ENCODE assay signal across 21 cellular contexts in the genomic region with DNA sequence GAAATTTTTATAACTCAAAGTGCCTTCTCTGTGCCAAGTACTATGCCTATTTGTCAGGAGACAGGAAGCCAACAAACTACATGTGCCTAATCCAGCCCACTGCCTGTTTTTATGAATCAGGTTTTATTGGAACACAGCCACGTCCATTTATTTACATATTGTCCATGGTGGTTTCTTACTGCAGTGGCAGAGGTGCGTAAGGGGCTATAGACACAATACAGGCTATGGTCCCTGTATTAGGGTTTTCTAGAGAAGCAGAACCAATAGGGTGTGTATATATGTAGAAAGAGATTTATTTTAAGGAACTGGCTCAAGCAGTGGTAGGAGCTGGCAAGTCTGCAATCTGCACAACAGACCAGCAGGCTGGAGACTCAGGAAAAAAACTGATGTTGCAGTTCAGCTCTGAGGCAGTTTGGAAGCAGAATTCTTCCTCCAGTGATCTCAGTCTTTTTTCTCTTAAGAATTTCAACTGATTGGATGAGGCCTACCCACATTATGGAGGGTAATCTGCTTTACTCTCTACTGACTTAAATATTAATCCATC. TPM values are rescaled to one million over a fixed set of nuclear protein-coding genes. Genes with fewer than 3 reads are reported as not detected.
DNase-seq lines count a peak whose midpoint lies in the region; ATAC-seq and TF ChIP-seq lines count a peak whose summit lies in the region.
"Had no signal": no experiment of that assay in that cellular context is flagged by ENCODE, and none has a peak within 500 bp of the region (broad histone marks: within the 10 kb centered on the region; RNA-seq: fewer than 3 reads in every experiment).

No MANE protein-coding gene starts in this region.

- H3K9me2 ChIP-seq in PC-3 (replicated peaks; ENCODE audit: low read length): no peaks in the 10 kb centered on the region

- peaks cover 62% of the 10 kb centered on the region for H3K36me3 ChIP-seq in PC-3 (ENCODE audit: low read depth, low read length)

- intact Hi-C loops in PC-3 (cut with micrococcal nuclease) (no loop called here), head of caudate nucleus (cut with DNase I) (no loop called here)
- intact Hi-C loops in CD4-positive, alpha-beta T cell (cut with DNase I, micrococcal nuclease): no loop called here

- CTCF ChIA-PET in PC-3 (lab: Charles Lee): no interaction called here
- CTCF ChIA-PET in CD4-positive, alpha-beta T cell (lab: Charles Lee): no interaction called here

- no peaks in the 10 kb centered on the region for H4K20me1 ChIP-seq in PC-3 (ENCODE audit: low read length)

- no peaks in the 10 kb centered on the region for H3K27me3 Mint-ChIP-seq in CD4-positive, alpha-beta T cell
- H3K27me3 Mint-ChIP-seq: activated CD4-positive, alpha-beta memory T cell treated with anti-CD3 and anti-CD28 coated beads for 36 hours; natural killer cell treated with Interleukin-12 subunit alpha and Interleukin-12 subunit beta and Interleukin-15 and Interleukin-18, amount 100 ng/mL, for 72 hours had no signal

- H3K27ac Mint-ChIP-seq in CD4-positive, alpha-beta T cell: no peak overlapping the region
- H3K27ac Mint-ChIP-seq: activated CD4-positive, alpha-beta memory T cell treated with anti-CD3 and anti-CD28 coated beads for 36 hours had no signal

- no peaks in the 10 kb centered on the region for H3K4me1 Mint-ChIP-seq in CD4-positive, alpha-beta T cell (ENCODE audit: low read depth)

- H3K4me2 ChIP-seq in PC-3 (ENCODE audit: low read length): no peak overlapping the region

- ATAC-seq in PC-3 (peak; percentile 51; the same call in 1 of the 2 replicates), HG03354 (IDR thresholded peaks at IDR 0.05; ENCODE audit: poor library complexity, severe bottlenecking, unreplicated experiment) (no peak)
- ATAC-seq in CD4-positive, alpha-beta T cell (ENCODE audit: poor library complexity): no peak
- ATAC-seq: natural killer cell treated with Interleukin-12 subunit alpha and Interleukin-12 subunit beta and Interleukin-15 and Interleukin-18, amount 100 ng/mL, for 72 hours; stimulated activated naive CD8-positive, alpha-beta T cell treated with anti-CD3 and anti-CD28 coated beads, Interleukin-15, Interleukin-2, amounts not matched to agents 100 U/mL and 50 U/mL, for 24 hours had no signal

- no peaks in the 10 kb centered on the region for H3K79me2 ChIP-seq in PC-3 (ENCODE audit: low read length)

- no peak overlapping the region for H3K27ac ChIP-seq in PC-3 (ENCODE audit: low read length)
- no peak overlapping the region for H3K27ac ChIP-seq in CD4-positive, alpha-beta T cell (ENCODE audit: low read depth, low read length)
- H3K27ac ChIP-seq: WERI-Rb-1 had no signal

- no peak overlapping the region for H3K4me3 Mint-ChIP-seq in CD4-positive, alpha-beta T cell
- H3K4me3 Mint-ChIP-seq: activated CD4-positive, alpha-beta memory T cell treated with anti-CD3 and anti-CD28 coated beads for 36 hours; natural killer cell treated with Interleukin-12 subunit alpha and Interleukin-12 subunit beta and Interleukin-15 and Interleukin-18, amount 100 ng/mL, for 72 hours had no signal

- no peak overlapping the region for H3K9ac ChIP-seq in PC-3 (ENCODE audit: low read length)

- H2AFZ ChIP-seq in PC-3 (ENCODE audit: low read length): no peak overlapping the region

- POLR2A ChIA-PET in PC-3 (lab: Charles Lee; ENCODE audit: unreplicated experiment): no interaction called here
- POLR2A ChIA-PET in CD4-positive, alpha-beta T cell (lab: Charles Lee): no interaction called here

- H3F3A ChIP-seq in PC-3 (ENCODE audit: low read length, unreplicated experiment): no peaks in the 10 kb centered on the region

- peak; percentile 23 for DNase-seq in Ammon's horn (ENCODE audit: low spot score)
- DNase-seq in NCI-H1092 (lab: John Stamatoyannopoulos, UW): peak; percentile 100
- DNase-seq in PC-3: peak; percentile 42
- peak; percentile 50 for DNase-seq in fibroblast of mammary gland (ENCODE audit: low read depth)
- DNase-seq in midbrain (lab: John Stamatoyannopoulos, UW): no peak
- no peak for DNase-seq in head of caudate nucleus
- no peak for DNase-seq in CD4-positive, alpha-beta T cell
- DNase-seq: activated CD4-positive, alpha-beta memory T cell treated with anti-CD3 and anti-CD28 coated beads for 36 hours; activated naive CD4-positive, alpha-beta T cell; aorta; GDM1; NCI-H1930; NCI-H748 treated with DMSO at 0.1 percent for 48 hours; OCI-M1; stimulated activated CD4-positive, alpha-beta T cell treated with anti-CD3 and anti-CD28 coated beads, Interleukin-2, amount 100 ng/mL, for 24 hours; stimulated activated naive CD8-positive, alpha-beta T cell treated with anti-CD3 and anti-CD28 coated beads, Interleukin-15, Interleukin-2, amounts not matched to agents 100 U/mL and 50 U/mL, for 24 hours; T-helper 1 cell; WERI-Rb-1 had no signal

- H3K4me1 ChIP-seq in PC-3 (ENCODE audit: insufficient read depth, low read length): no peaks in the 10 kb centered on the region

- H3K27me3 ChIP-seq in PC-3 (ENCODE audit: low read length): no peaks in the 10 kb centered on the region
- no peaks in the 10 kb centered on the region for H3K27me3 ChIP-seq in CD4-positive, alpha-beta T cell (ENCODE audit: control insufficient read depth, insufficient read depth, low read length)

- no peaks in the 10 kb centered on the region for H3K9me3 ChIP-seq in PC-3 (ENCODE audit: low read length)
- H3K9me3 ChIP-seq in CD4-positive, alpha-beta T cell (ENCODE audit: control insufficient read depth, low read length): no peaks in the 10 kb centered on the region

- TF ChIP-seq CTCF in PC-3 (conservative IDR thresholded peaks at IDR 0.05; ENCODE audit: low read depth, low read length) (no peak), fibroblast of mammary gland (conservative IDR thresholded peaks at IDR 0.05; ENCODE audit: control insufficient read depth, insufficient read depth, low read depth, low read length) (no peak)
- TF ChIP-seq CTCF in CD4-positive, alpha-beta T cell (IDR thresholded peaks at IDR 0.05): no peak

- peaks cover 99% of the 10 kb centered on the region for H3K36me3 Mint-ChIP-seq in CD4-positive, alpha-beta T cell (ENCODE audit: low read depth)

- no peaks in the 10 kb centered on the region for H3K9me3 Mint-ChIP-seq in CD4-positive, alpha-beta T cell
- H3K9me3 Mint-ChIP-seq: activated CD4-positive, alpha-beta memory T cell treated with anti-CD3 and anti-CD28 coated beads for 36 hours; natural killer cell treated with Interleukin-12 subunit alpha and Interleukin-12 subunit beta and Interleukin-15 and Interleukin-18, amount 100 ng/mL, for 72 hours had no signal

- H3K4me3 ChIP-seq in PC-3 (ENCODE audit: low read length) (no peak overlapping the region), fibroblast of mammary gland (ENCODE audit: control insufficient read depth, low read depth, low read length) (no peak overlapping the region)

- no TSS peak for BruUV-seq in PC-3 (replicated peaks; lab: Mats Ljungman, UMichigan)

RNA-seq across cellular contexts. Expression of a gene that starts 15.4 kb away (rescaled TPM):
- total RNA-seq in PC-3 (2014; rRNA removed): 45.1 and 53.6 TPM in 2 replicates
- total RNA-seq in CD4-positive, alpha-beta T cell: 10 to 100 TPM; 45.0 to 46.7 TPM

RNA-seq across cellular contexts. Expression of a gene that starts 17.1 kb away (rescaled TPM):
- 0.98 and 3.9 TPM in 2 replicates for total RNA-seq in PC-3 (2014; rRNA removed)
- not detected for total RNA-seq in CD4-positive, alpha-beta T cell
- total RNA-seq: A172 had no signal

RNA-seq across cellular contexts. Expression of a gene that starts 34.6 kb away (rescaled TPM):
- total RNA-seq in PC-3 (2014; rRNA removed): 3.3 and 4.7 TPM in 2 replicates
- under 1 TPM in 1 of 2 experiments, not detected in 1; 0.06 TPM for total RNA-seq in CD4-positive, alpha-beta T cell

Comparison
In these comparisons a context has a peak if more than half of its experiments do, and no peak if none do; other contexts are left out.
1. DNase-seq: peak in Ammon's horn (single experiment), NCI-H1092 (single experiment), PC-3 (single experiment) and fibroblast of mammary gland (single experiment); none in midbrain (single experiment), head of caudate nucleus (0 of 42) and CD4-positive, alpha-beta T cell (0 of 10).